In genomic region chr1:17059391-17060128, GRCh38 we compare ENCODE assay signal across 8 cellular contexts. TPM values are rescaled to one million over a fixed set of nuclear protein-coding genes. Genes with fewer than 3 reads are reported as not detected.
A peak's percentile ranks its signal among the peaks of the same experiment; 100 is the strongest.
DNase-seq lines count a peak whose midpoint lies in the region; ATAC-seq and TF ChIP-seq lines count a peak whose summit lies in the region.

No MANE protein-coding gene starts in this region.

- H3K27ac ChIP-seq in C4-2B (no peak overlapping the region), SU-DHL-6 (ENCODE audit: low read depth, low read length) (no peak overlapping the region), colonic mucosa (no peak overlapping the region), liver (ENCODE audit: low read depth in 1 of 2, low read length in 2 of 2) (no peak overlapping the region)

- H3F3A ChIP-seq in SU-DHL-6 (ENCODE audit: insufficient read depth) = no peaks in the 10 kb centered on the region

- 0 out of 2 replicates have a peak, but pooled peaks cover 3% of the 10 kb centered on the region for H3K27me3 ChIP-seq in SU-DHL-6 (ENCODE audit: low read length)
- no peaks in the 10 kb centered on the region for H3K27me3 ChIP-seq in colonic mucosa
- H3K27me3 ChIP-seq in liver (ENCODE audit: control insufficient read depth in 4 of 4, insufficient read depth in 4 of 4, low read length in 3 of 4) = no peaks in the 10 kb centered on the region

- H3K9me3 ChIP-seq in SU-DHL-6 (ENCODE audit: insufficient read depth, low read length) (no peaks in the 10 kb centered on the region), colonic mucosa (no peaks in the 10 kb centered on the region), liver (ENCODE audit: control insufficient read depth in 4 of 4, low read length in 3 of 4) (no peaks in the 10 kb centered on the region)

- peak; percentile 66 for TF ChIP-seq CTCF in C4-2B (conservative IDR thresholded peaks at IDR 0.05)
- TF ChIP-seq CTCF in SU-DHL-6 (IDR thresholded peaks at IDR 0.05; ENCODE audit: insufficient read depth, low read length, poor library complexity, severe bottlenecking) = peak; percentile 47
- TF ChIP-seq CTCF in colonic mucosa (IDR thresholded peaks at IDR 0.05) = peak; percentile 50
- TF ChIP-seq CTCF in liver (IDR thresholded peaks at IDR 0.05; ENCODE audit: low read depth, low read length, missing input control) = peak; percentile 80

- H3K9ac ChIP-seq in SU-DHL-6 (ENCODE audit: low read length) = no peak overlapping the region
- H3K9ac ChIP-seq in colonic mucosa (ENCODE audit: low read depth in 2 of 2, low read length in 2 of 2) = peak overlapping the region in 1 of 2 donors; percentile 35
- no peak overlapping the region for H3K9ac ChIP-seq in liver (ENCODE audit: low read depth in 1 of 2, low read length in 2 of 2)

- no peaks in the 10 kb centered on the region for H3K9me3 Mint-ChIP-seq in stimulated activated naive CD8-positive, alpha-beta T cell treated with anti-CD3 and anti-CD28 coated beads, Interleukin-15, amount 100 ng/mL, for 72 hours

- no peak overlapping the region for H3K4me3 ChIP-seq in SU-DHL-6 (ENCODE audit: insufficient read depth, low read length, poor library complexity, severe bottlenecking)
- H3K4me3 ChIP-seq in colonic mucosa = no peak overlapping the region
- H3K4me3 ChIP-seq in liver (ENCODE audit: low read depth in 1 of 3, low read length in 3 of 3) = no peak overlapping the region

- H3K9me2 ChIP-seq in SU-DHL-6 (replicated peaks; ENCODE audit: insufficient read depth, low read length) = no peaks in the 10 kb centered on the region

- H3K4me3 Mint-ChIP-seq in stimulated activated naive CD8-positive, alpha-beta T cell treated with anti-CD3 and anti-CD28 coated beads, Interleukin-15, amount 100 ng/mL, for 72 hours = no peak overlapping the region

- peaks cover 10% of the 10 kb centered on the region for H3K27me3 Mint-ChIP-seq in stimulated activated naive CD8-positive, alpha-beta T cell treated with anti-CD3 and anti-CD28 coated beads, Interleukin-15, amount 100 ng/mL, for 72 hours

- no peak overlapping the region for H3K4me2 ChIP-seq in SU-DHL-6 (ENCODE audit: low read depth, low read length, poor library complexity, severe bottlenecking)

- intact Hi-C loops in colonic mucosa (cut with DNase I) = loop anchor here (5.0 kb wide), 2 partner anchors 63 to 178 kb away; no protein-coding TSS in a partner anchor

- H3K4me1 ChIP-seq in colonic mucosa (no peaks in the 10 kb centered on the region), liver (ENCODE audit: control insufficient read depth in 4 of 4, insufficient read depth in 4 of 4, low read length in 3 of 4) (peaks cover 3 to 17% (median 9%) of the 10 kb centered on the region in 4 donors)

- H3K27ac Mint-ChIP-seq in stimulated activated naive CD8-positive, alpha-beta T cell treated with anti-CD3 and anti-CD28 coated beads, Interleukin-15, amount 100 ng/mL, for 72 hours = no peak overlapping the region

- ATAC-seq in GM18907 (IDR thresholded peaks at IDR 0.05; ENCODE audit: unreplicated experiment) = peak; percentile 46
- peak; percentile 95 for ATAC-seq in stimulated activated naive CD8-positive, alpha-beta T cell treated with anti-CD3 and anti-CD28 coated beads, Interleukin-15, amount 100 ng/mL, for 72 hours

- DNase-seq in NCI-H1105 (lab: John Stamatoyannopoulos, UW) (peak; percentile 41), colonic mucosa (peak; percentile 66)
- DNase-seq in stimulated activated naive CD8-positive, alpha-beta T cell treated with anti-CD3 and anti-CD28 coated beads, Interleukin-15, amount 100 ng/mL, for 72 hours = peak; percentile 21 to 48
- DNase-seq in central memory CD4-positive, alpha-beta T cell = no peak

- no peak overlapping the region for H2AFZ ChIP-seq in SU-DHL-6 (ENCODE audit: low read depth, low read length, severe bottlenecking)

- peak; percentile 92 to 94 for TF ChIP-seq RAD21 in liver (IDR thresholded peaks at IDR 0.05)

- no peaks in the 10 kb centered on the region for H3K79me2 ChIP-seq in SU-DHL-6 (ENCODE audit: insufficient read depth, low read length)

- whole genome bisulfite sequencing in liver = 36% methylated on average over 11 of the region's 11 CpGs

- H4K20me1 ChIP-seq in SU-DHL-6 (ENCODE audit: low read depth, low read length) = no peaks in the 10 kb centered on the region

- H3K36me3 ChIP-seq in SU-DHL-6 (ENCODE audit: low read length) = no peaks in the 10 kb centered on the region
- H3K36me3 ChIP-seq in colonic mucosa = no peaks in the 10 kb centered on the region
- no peaks in the 10 kb centered on the region for H3K36me3 ChIP-seq in liver (ENCODE audit: control insufficient read depth in 4 of 4, insufficient read depth in 3 of 4, low read depth in 1 of 4, low read length in 3 of 4)

- H3K4me1 Mint-ChIP-seq in stimulated activated naive CD8-positive, alpha-beta T cell treated with anti-CD3 and anti-CD28 coated beads, Interleukin-15, amount 100 ng/mL, for 72 hours = peaks cover 12% of the 10 kb centered on the region

TF ChIP-seq in liver, 16 proteins besides CTCF, POLR2A, EP300 and RAD21:
- TF ChIP-seq RXRA (IDR thresholded peaks at IDR 0.05) (peak; percentile 33 to 59), HNF4A (conservative IDR thresholded peaks at IDR 0.05) (peak in 1 of 2 donors; percentile 23), SP1 (IDR thresholded peaks at IDR 0.05) (peak; percentile 37), YY1 (IDR thresholded peaks at IDR 0.05) (no peak), MAX (IDR thresholded peaks at IDR 0.05) (no peak), ATF3 (IDR thresholded peaks at IDR 0.05) (no peak), EGR1 (IDR thresholded peaks at IDR 0.05; ENCODE audit: low read depth in 2 of 2) (no peak)

RNA-seq across cellular contexts. Expression of gene SDHB, which starts 5.7 kb away (rescaled TPM):
- total RNA-seq in colonic mucosa (100 to 1,000 TPM; 208 to 229 TPM), liver (100 to 1,000 TPM in 1 of 2 donors, 10 to 100 TPM in 1; 73.9 to 138 TPM)
- polyA plus RNA-seq in liver = 100 to 1,000 TPM; 206 to 279 TPM

RNA-seq across cellular contexts. Expression of gene ATP13A2, which starts 47.8 kb away (rescaled TPM):
- total RNA-seq in colonic mucosa (100 to 1,000 TPM in 1 of 2 donors, 10 to 100 TPM in 1; 55.3 to 111 TPM), liver (10 to 100 TPM in 1 of 2 donors, 1 to 10 TPM in 1; 9.9 to 12.2 TPM)
- polyA plus RNA-seq in liver = 1 to 10 TPM; 2.4 to 6.3 TPM

RNA-seq across cellular contexts. Expression of gene PADI2, which starts 59.7 kb away (rescaled TPM):
- 100 to 1,000 TPM; 177 to 211 TPM for total RNA-seq in colonic mucosa
- total RNA-seq in liver = 1 to 10 TPM; 1.6 to 2.4 TPM
- polyA plus RNA-seq in liver = under 1 TPM; 0.25 to 0.32 TPM

Comparison
In these comparisons a context has a peak if more than half of its experiments do, and no peak if none do; other contexts are left out.
1. RNA of gene ATP13A2, which starts 47.8 kb away (total RNA-seq): 55.3 to 111 TPM in colonic mucosa; 9.9 to 12.2 TPM in liver; every median in the first group is over 4 times any median in the second.
2. RNA of gene PADI2, which starts 59.7 kb away (total RNA-seq): 177 to 211 TPM in colonic mucosa; 1.6 to 2.4 TPM in liver; every median in the first group is over 10 times any median in the second.
3. Peak in every context shown above with its lines, with median percentiles within 50 percentile points of each other: CTCF ChIP-seq.